Comparison of ENCODE assay signal across 8 cellular contexts in genomic region chr1:101453844-101454243, GRCh38.
DNase-seq lines count a peak whose midpoint lies in the region; ATAC-seq lines count a peak whose summit lies in the region.

No MANE protein-coding gene starts in this region.

- no peaks in the 10 kb centered on the region for H3K36me3 Mint-ChIP-seq in activated T-cell treated with anti-CD3 and anti-CD28 coated beads, Interleukin-2, amount 50 U/mL, for 72 hours (ENCODE audit: insufficient read depth in 2 of 2)
- H3K36me3 Mint-ChIP-seq in stimulated activated memory B cell treated with anti-CD40 and anti-IgM and Interleukin-4, amounts not matched to agents 10 μg/mL and 1 μg/mL and 100 μg/mL, for 72 hours = no peaks in the 10 kb centered on the region

- no peak for DNase-seq in activated T-cell treated with anti-CD3 and anti-CD28 coated beads, Interleukin-2, amount 50 U/mL, for 72 hours
- no peak for DNase-seq in activated T-cell treated with anti-CD3 and anti-CD28 coated beads for 4 hours
- no peak for DNase-seq in AG20443 (ENCODE audit: low spot score)
- DNase-seq in NCI-H446 treated with DMSO at 0.1 percent for 48 hours (lab: John Stamatoyannopoulos, UW) = no peak
- no peak for DNase-seq in cerebellum (ENCODE audit: low spot score)

- H3K9me3 Mint-ChIP-seq in activated T-cell treated with anti-CD3 and anti-CD28 coated beads, Interleukin-2, amount 50 U/mL, for 72 hours = no peaks in the 10 kb centered on the region
- no peaks in the 10 kb centered on the region for H3K9me3 Mint-ChIP-seq in stimulated activated memory B cell treated with anti-CD40 and anti-IgM and Interleukin-4, amounts not matched to agents 10 μg/mL and 1 μg/mL and 100 μg/mL, for 72 hours

- H3K27me3 Mint-ChIP-seq in activated T-cell treated with anti-CD3 and anti-CD28 coated beads, Interleukin-2, amount 50 U/mL, for 72 hours (ENCODE audit: low read depth) = peaks cover 12% of the 10 kb centered on the region
- H3K27me3 Mint-ChIP-seq in stimulated activated memory B cell treated with anti-CD40 and anti-IgM and Interleukin-4, amounts not matched to agents 10 μg/mL and 1 μg/mL and 100 μg/mL, for 72 hours = no peaks in the 10 kb centered on the region

- peak overlapping the region; percentile 1 to 20 for H3K4me3 Mint-ChIP-seq in activated T-cell treated with anti-CD3 and anti-CD28 coated beads, Interleukin-2, amount 50 U/mL, for 72 hours
- no peak overlapping the region for H3K4me3 Mint-ChIP-seq in stimulated activated memory B cell treated with anti-CD40 and anti-IgM and Interleukin-4, amounts not matched to agents 10 μg/mL and 1 μg/mL and 100 μg/mL, for 72 hours

- ATAC-seq in activated T-cell treated with anti-CD3 and anti-CD28 coated beads, Interleukin-2, amount 50 U/mL, for 72 hours (replicated peaks in 1 of 2) = no peak
- ATAC-seq in GM21529 (IDR thresholded peaks at IDR 0.05; ENCODE audit: unreplicated experiment) (peak; percentile 75), HG03457 (IDR thresholded peaks at IDR 0.05; ENCODE audit: unreplicated experiment) (peak; percentile 62)
- no peak for ATAC-seq in stimulated activated memory B cell treated with anti-CD40 and anti-IgM and Interleukin-4, amounts not matched to agents 10 μg/mL and 1 μg/mL and 100 μg/mL, for 72 hours

- no peak overlapping the region for H3K27ac Mint-ChIP-seq in activated T-cell treated with anti-CD3 and anti-CD28 coated beads, Interleukin-2, amount 50 U/mL, for 72 hours
- H3K27ac Mint-ChIP-seq in stimulated activated memory B cell treated with anti-CD40 and anti-IgM and Interleukin-4, amounts not matched to agents 10 μg/mL and 1 μg/mL and 100 μg/mL, for 72 hours = peak overlapping the region; percentile 3

- peaks cover 46% of the 10 kb centered on the region for H3K4me1 Mint-ChIP-seq in activated T-cell treated with anti-CD3 and anti-CD28 coated beads, Interleukin-2, amount 50 U/mL, for 72 hours (ENCODE audit: low read depth)
- H3K4me1 Mint-ChIP-seq in stimulated activated memory B cell treated with anti-CD40 and anti-IgM and Interleukin-4, amounts not matched to agents 10 μg/mL and 1 μg/mL and 100 μg/mL, for 72 hours = peaks cover 21% of the 10 kb centered on the region

Comparison
In these comparisons a context has a peak if more than half of its experiments do, and no peak if none do; other contexts are left out.
1. ATAC-seq: peak in GM21529 (single experiment) and HG03457 (single experiment); none in activated T-cell treated with anti-CD3 and anti-CD28 coated beads, Interleukin-2, amount 50 U/mL, for 72 hours (0 of 2) and stimulated activated memory B cell treated with anti-CD40 and anti-IgM and Interleukin-4, amounts not matched to agents 10 μg/mL and 1 μg/mL and 100 μg/mL, for 72 hours (single experiment).